In the genomic region with DNA sequence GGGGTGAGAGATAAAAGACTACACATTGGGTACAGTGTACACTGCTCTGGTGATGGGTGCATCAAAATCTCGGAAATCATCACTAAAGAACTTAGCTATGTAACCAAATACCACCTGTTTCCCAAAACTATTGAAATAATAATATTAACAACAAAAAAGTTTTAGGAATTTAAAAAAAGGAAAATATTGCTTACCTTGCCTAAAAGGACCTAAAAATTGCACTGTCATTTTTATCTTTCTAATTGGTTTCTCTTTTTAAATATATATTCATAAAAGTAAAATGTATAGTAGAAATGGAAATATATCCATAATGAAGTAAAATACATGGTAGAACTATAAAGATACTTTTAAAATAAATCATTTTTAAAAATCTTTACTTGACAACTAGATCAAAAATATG, we compare ENCODE assay signal across 23 cellular contexts.
DNase-seq lines count a peak whose midpoint lies in the region; ATAC-seq, FAIRE-seq and TF ChIP-seq lines count a peak whose summit lies in the region.
"Had no signal": no experiment of that assay in that cellular context is flagged by ENCODE, and none has a peak within 500 bp of the region (broad histone marks: within the 10 kb centered on the region; RNA-seq: fewer than 3 reads in every experiment).

No MANE protein-coding gene starts in this region.

- H3K9ac ChIP-seq in kidney (ENCODE audit: low read length in 2 of 2) = no peak overlapping the region
- H3K9ac ChIP-seq: BLaER1 treated with 17β-estradiol and CSF1 and Interleukin-3, amounts not matched to agents 10 nM and 100 nM had no signal

- peaks cover 0 to 4% of the 10 kb centered on the region in 2 donors for H3K9me3 ChIP-seq in kidney (ENCODE audit: control insufficient read depth in 1 of 2, low read length in 2 of 2)
- H3K9me3 ChIP-seq: A549; BE2C; BLaER1 treated with 17β-estradiol and CSF1 and Interleukin-3, amounts not matched to agents 10 nM and 100 nM; HAP-1 had no signal

- no peak overlapping the region for H3K27ac ChIP-seq in kidney (ENCODE audit: low read depth in 2 of 2, low read length in 2 of 2)
- H3K27ac ChIP-seq: 22Rv1; A549; BLaER1 treated with 17β-estradiol and CSF1 and Interleukin-3, amounts not matched to agents 10 nM and 100 nM had no signal

- H3K4me1 ChIP-seq in kidney (ENCODE audit: control insufficient read depth in 1 of 2, insufficient read depth in 1 of 2, low read depth in 1 of 2, low read length in 2 of 2) = no peaks in the 10 kb centered on the region
- H3K4me1 ChIP-seq: A549; BE2C; BLaER1 treated with 17β-estradiol and CSF1 and Interleukin-3, amounts not matched to agents 10 nM and 100 nM; HAP-1 had no signal

- H3K9me3 Mint-ChIP-seq in endothelial cell (ENCODE audit: unreplicated experiment) = no peaks in the 10 kb centered on the region

- DNase-seq in kidney (no peak), endothelial cell (ENCODE audit: low spot score) (no peak), LoVo (ENCODE audit: low spot score) (no peak)
- DNase-seq: ACHN; AML-193; BE2C; CD4-positive, alpha-beta T cell; CD8-positive, alpha-beta memory T cell; DMS53; DMS79 treated with DMSO at 0.1 percent for 48 hours; GOT3; HFFc6 had no signal

- FAIRE-seq in A204.1 (lab: Jason Lieb, UNC) (peak; percentile 80), TTC549 (lab: Jason Lieb, UNC) (peak; percentile 95), kidney (lab: Jason Lieb, UNC) (peak; percentile 51)
- FAIRE-seq: A549, D721Med, GM12892, H54 had no signal

- no peak overlapping the region for H3K27ac Mint-ChIP-seq in endothelial cell (ENCODE audit: unreplicated experiment)
- H3K27ac Mint-ChIP-seq: CD14-positive monocyte; CD4-positive, alpha-beta T cell; HFFc6 had no signal

- TF ChIP-seq CTCF in kidney (IDR thresholded peaks at IDR 0.05; ENCODE audit: borderline replicate concordance, extremely low read depth, insufficient read depth) (no peak), endothelial cell (IDR thresholded peaks at IDR 0.05; ENCODE audit: unreplicated experiment) (no peak)

- no peak for ATAC-seq in HG02763 (IDR thresholded peaks at IDR 0.05; ENCODE audit: unreplicated experiment)
- ATAC-seq: A549 had no signal

- no peak overlapping the region for H3K4me3 Mint-ChIP-seq in endothelial cell (ENCODE audit: unreplicated experiment)
- H3K4me3 Mint-ChIP-seq: CD14-positive monocyte; CD4-positive, alpha-beta T cell; CD8-positive, alpha-beta memory T cell; HFFc6 had no signal

- no peaks in the 10 kb centered on the region for H3K4me1 Mint-ChIP-seq in endothelial cell (ENCODE audit: unreplicated experiment)
- H3K4me1 Mint-ChIP-seq: CD14-positive monocyte; CD8-positive, alpha-beta memory T cell had no signal

- no peak overlapping the region for H3K4me3 ChIP-seq in kidney (ENCODE audit: low read length in 2 of 2)
- H3K4me3 ChIP-seq: A549; BLaER1 treated with 17β-estradiol and CSF1 and Interleukin-3, amounts not matched to agents 10 nM and 100 nM; HAP-1 had no signal

- no peaks in the 10 kb centered on the region for H3K36me3 ChIP-seq in kidney (ENCODE audit: control insufficient read depth in 1 of 2, insufficient read depth in 2 of 2, low read length in 2 of 2)
- H3K36me3 ChIP-seq: BE2C; BLaER1 treated with 17β-estradiol and CSF1 and Interleukin-3, amounts not matched to agents 10 nM and 100 nM; HAP-1 had no signal

- H3K27me3 Mint-ChIP-seq in endothelial cell (ENCODE audit: unreplicated experiment) = no peaks in the 10 kb centered on the region
- H3K27me3 Mint-ChIP-seq: CD4-positive, alpha-beta T cell; CD8-positive, alpha-beta memory T cell had no signal

- no peaks in the 10 kb centered on the region for H3K36me3 Mint-ChIP-seq in endothelial cell (ENCODE audit: low read depth, unreplicated experiment)
- H3K36me3 Mint-ChIP-seq: CD14-positive monocyte; CD8-positive, alpha-beta memory T cell had no signal

- intact Hi-C loops in kidney (cut with DNase I) = no loop called here
